Comparison of ENCODE assay signal across 8 cellular contexts in the genomic region with DNA sequence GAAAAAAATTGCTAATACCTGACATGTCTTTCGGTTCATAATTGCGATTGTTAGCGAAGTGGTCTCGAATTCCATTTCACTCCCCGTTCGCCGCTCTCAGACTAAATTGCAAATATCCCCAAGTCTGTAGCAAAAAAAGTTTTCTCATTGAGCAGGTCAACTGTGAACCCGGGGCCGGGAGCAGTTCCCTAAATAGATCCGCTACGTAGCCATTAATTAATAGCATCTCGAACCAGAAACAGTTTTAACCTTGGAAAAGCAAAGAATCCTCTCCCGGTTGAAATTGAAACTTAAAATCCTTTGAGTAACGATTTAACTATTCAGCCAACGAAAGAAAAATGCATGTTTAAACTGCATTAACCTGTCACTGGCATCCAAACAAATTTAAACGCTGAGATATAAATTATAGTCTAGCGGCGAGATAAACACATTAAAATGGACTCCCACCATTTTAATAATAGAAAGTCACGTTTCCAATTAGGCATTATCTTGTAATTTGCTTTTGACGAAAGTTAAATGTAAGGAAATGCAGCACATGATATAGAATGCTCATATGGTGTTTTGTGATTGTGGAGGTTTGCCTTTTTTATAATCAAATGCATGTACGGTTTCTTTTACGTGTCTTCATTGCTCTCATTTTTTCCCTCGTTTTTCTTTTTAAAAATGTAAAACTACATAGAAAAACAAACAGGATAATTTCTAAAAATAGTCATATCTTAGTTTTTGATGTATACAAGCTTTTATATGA. TPM values are rescaled to one million over a fixed set of nuclear protein-coding genes. Genes with fewer than 3 reads are reported as not detected.
DNase-seq lines count a peak whose midpoint lies in the region; ATAC-seq, FAIRE-seq and TF ChIP-seq lines count a peak whose summit lies in the region.

No MANE protein-coding gene starts in this region.

- H3K27me3 Mint-ChIP-seq in activated T-helper 1 cell treated with anti-CD3 and anti-CD28 coated beads, Interleukin-12 subunit alpha, Interleukin-12 subunit beta, Interleukin-2, Interleukin-4 antibody, amounts not matched to agents 30 ng/mL and 10 ng/mL and 1 ng/mL, durations not matched to agents 14 hours and 24 hours and 36 hours (ENCODE audit: insufficient read depth), result peaks cover 65% of the 10 kb centered on the region

- in situ Hi-C loops in ACHN (cut with HindIII; ENCODE audit: low pct_ligation_motif_present, low pct_unique_long_range_greater_than_20kb, low sequenced_read_pairs), result no loop called here
- in situ Hi-C loops in GM13977 (cut with MboI; ENCODE audit: low pct_unique_long_range_greater_than_20kb, low sequenced_read_pairs, unreplicated experiment), result no loop called here

- dilution Hi-C loops in keratinocyte (cut with MboI; ENCODE audit: extremely low pct_ligation_motif_present, low sequenced_read_pairs), result no loop called here

- peaks cover 83% of the 10 kb centered on the region for H3K27me3 ChIP-seq in keratinocyte (ENCODE audit: control insufficient read depth, extremely low read depth, insufficient read depth, low read length)
- H3K27me3 ChIP-seq in tibial nerve, result peaks cover 3 to 83% of the 10 kb centered on the region in 2 donors

- ATAC-seq in HG03460 (IDR thresholded peaks at IDR 0.05; ENCODE audit: unreplicated experiment), result no peak

- peaks cover 8% of the 10 kb centered on the region for H3K4me1 Mint-ChIP-seq in activated T-helper 1 cell treated with anti-CD3 and anti-CD28 coated beads, Interleukin-12 subunit alpha, Interleukin-12 subunit beta, Interleukin-2, Interleukin-4 antibody, amounts not matched to agents 30 ng/mL and 10 ng/mL and 1 ng/mL, durations not matched to agents 14 hours and 24 hours and 36 hours (ENCODE audit: low read depth)

- no peak for TF ChIP-seq EP300 in tibial nerve (IDR thresholded peaks at IDR 0.05)

- H3K9ac ChIP-seq in keratinocyte (ENCODE audit: control insufficient read depth, extremely low read depth, insufficient read depth, low read length), result no peak overlapping the region

- H3K4me3 Mint-ChIP-seq in activated T-helper 1 cell treated with anti-CD3 and anti-CD28 coated beads, Interleukin-12 subunit alpha, Interleukin-12 subunit beta, Interleukin-2, Interleukin-4 antibody, amounts not matched to agents 30 ng/mL and 10 ng/mL and 1 ng/mL, durations not matched to agents 14 hours and 24 hours and 36 hours, result peak overlapping the region; percentile 83

- H3K36me3 Mint-ChIP-seq in activated T-helper 1 cell treated with anti-CD3 and anti-CD28 coated beads, Interleukin-12 subunit alpha, Interleukin-12 subunit beta, Interleukin-2, Interleukin-4 antibody, amounts not matched to agents 30 ng/mL and 10 ng/mL and 1 ng/mL, durations not matched to agents 14 hours and 24 hours and 36 hours (ENCODE audit: low read depth), result no peaks in the 10 kb centered on the region

- no peak overlapping the region for H3K27ac Mint-ChIP-seq in activated T-helper 1 cell treated with anti-CD3 and anti-CD28 coated beads, Interleukin-12 subunit alpha, Interleukin-12 subunit beta, Interleukin-2, Interleukin-4 antibody, amounts not matched to agents 30 ng/mL and 10 ng/mL and 1 ng/mL, durations not matched to agents 14 hours and 24 hours and 36 hours

- FAIRE-seq in keratinocyte (lab: Jason Lieb, UNC), result peak; percentile 34

- H3K4me2 ChIP-seq in keratinocyte (ENCODE audit: control insufficient read depth, extremely low read depth, insufficient read depth, low read depth, low read length), result peak overlapping the region; percentile 78

- H2AFZ ChIP-seq in keratinocyte (ENCODE audit: control insufficient read depth, low read length), result no peak overlapping the region

- no peaks in the 10 kb centered on the region for H3K36me3 ChIP-seq in keratinocyte (ENCODE audit: control insufficient read depth in 2 of 2, extremely low read depth in 1 of 2, insufficient read depth in 2 of 2, low read length in 2 of 2)
- H3K36me3 ChIP-seq in tibial nerve, result peaks cover 0 to 17% (median 0%) of the 10 kb centered on the region in 3 donors

- peaks cover 8% of the 10 kb centered on the region for H3K9me3 ChIP-seq in keratinocyte (ENCODE audit: control insufficient read depth, low read depth, low read length)
- H3K9me3 ChIP-seq in tibial nerve, result peaks cover 6 to 59% (median 22%) of the 10 kb centered on the region in 4 donors

- H3K79me2 ChIP-seq in keratinocyte (ENCODE audit: control insufficient read depth, insufficient read depth, low read length), result no peaks in the 10 kb centered on the region

- WGBS in tibial nerve, 2 donors, result 7 to 8% methylated on average over 23 of the region's 23 CpGs

- H3K27ac ChIP-seq in keratinocyte (ENCODE audit: control insufficient read depth, insufficient read depth, low read length) (no peak overlapping the region), tibial nerve (peak overlapping the region in 1 of 4 donors; percentile 80)

- TF ChIP-seq CTCF in GM13977 (IDR thresholded peaks at IDR 0.05; ENCODE audit: extremely low read depth, insufficient read depth, missing control alignments) (no peak), keratinocyte (optimal IDR thresholded peaks at IDR 0.05 in 1 of 3, IDR thresholded peaks at IDR 0.05 in 1 of 3, conservative IDR thresholded peaks at IDR 0.05 in 1 of 3; ENCODE audit: extremely low read depth in 1 of 3, insufficient read depth in 2 of 3, low read length in 3 of 3) (no peak), tibial nerve (IDR thresholded peaks at IDR 0.05) (no peak)

- peak; percentile 19 for DNase-seq in ACHN
- peak; percentile 23 for DNase-seq in GM13977 (ENCODE audit: low spot score)
- no peak for DNase-seq in activated T-helper 1 cell treated with anti-CD3 and anti-CD28 coated beads, Interleukin-12 subunit alpha, Interleukin-12 subunit beta, Interleukin-2, Interleukin-4 antibody, amounts not matched to agents 30 ng/mL and 10 ng/mL and 1 ng/mL, durations not matched to agents 14 hours and 24 hours and 36 hours (ENCODE audit: low spot score)
- no peak for DNase-seq in keratinocyte (ENCODE audit: low read depth, low spot score)
- DNase-seq in tibial nerve (ENCODE audit: low spot score in 2 of 2), result peak in 1 of 2 donors; percentile 9
- no peak for DNase-seq in midbrain (lab: John Stamatoyannopoulos, UW)
- DNase-seq in NOMO-1 (lab: John Stamatoyannopoulos, UW; ENCODE audit: unreplicated experiment in 2 of 2), result no peak

- H3K4me1 ChIP-seq in keratinocyte (ENCODE audit: control insufficient read depth, extremely low read depth, insufficient read depth, low read length), result peaks cover 5% of the 10 kb centered on the region
- H3K4me1 ChIP-seq in tibial nerve, result peaks cover 0 to 4% (median 0%) of the 10 kb centered on the region in 4 donors

- H3K9me3 Mint-ChIP-seq in activated T-helper 1 cell treated with anti-CD3 and anti-CD28 coated beads, Interleukin-12 subunit alpha, Interleukin-12 subunit beta, Interleukin-2, Interleukin-4 antibody, amounts not matched to agents 30 ng/mL and 10 ng/mL and 1 ng/mL, durations not matched to agents 14 hours and 24 hours and 36 hours, result no peaks in the 10 kb centered on the region

- no peaks in the 10 kb centered on the region for H4K20me1 ChIP-seq in keratinocyte (ENCODE audit: control insufficient read depth, extremely low read depth, insufficient read depth, low read length)

- intact Hi-C loops in activated T-helper 1 cell treated with anti-CD3 and anti-CD28 coated beads, Interleukin-12 subunit alpha, Interleukin-12 subunit beta, Interleukin-2, Interleukin-4 antibody, amounts not matched to agents 30 ng/mL and 10 ng/mL and 1 ng/mL, durations not matched to agents 14 hours and 24 hours and 36 hours (cut with micrococcal nuclease), result loop anchor here (2.0 to 5.0 kb wide), 3 partner anchors 87 to 952 kb away; a partner anchor contains a TSS

- TF ChIP-seq POLR2A in tibial nerve (IDR thresholded peaks at IDR 0.05), result no peak

- H3K9me1 ChIP-seq in keratinocyte (ENCODE audit: control insufficient read depth, extremely low read depth, insufficient read depth, low read length), result no peaks in the 10 kb centered on the region

- H3K4me3 ChIP-seq in keratinocyte (ENCODE audit: control insufficient read depth in 2 of 3, extremely low read depth in 1 of 3, insufficient read depth in 2 of 3, low read depth in 1 of 3, low read length in 3 of 3), result peak overlapping the region; percentile 40 to 64 (median 52)
- peak overlapping the region; percentile 34 to 61 (median 40) for H3K4me3 ChIP-seq in tibial nerve

RNA-seq across cellular contexts. Expression of a gene that starts 0.7 kb away (rescaled TPM):
- not detected in 2 replicates for total RNA-seq in activated T-helper 1 cell treated with anti-CD3 and anti-CD28 coated beads, Interleukin-12 subunit alpha, Interleukin-12 subunit beta, Interleukin-2, Interleukin-4 antibody, amounts not matched to agents 30 ng/mL and 10 ng/mL and 1 ng/mL, durations not matched to agents 14 hours and 24 hours and 36 hours
- polyA plus RNA-seq in keratinocyte, result 0.01 to 0.03 TPM (median 0.03 TPM) in 3 replicates
- polyA plus RNA-seq in keratinocyte (2011; ENCODE audit: low read depth), result not detected
- polyA plus RNA-seq in keratinocyte (2011; cell fraction: cytosol; rRNA removed), result not detected in 2 replicates
- not detected in 2 replicates for polyA plus RNA-seq in keratinocyte (2011; cell fraction: nucleus; rRNA removed)
- polyA plus RNA-seq in keratinocyte (2012; ENCODE audit: low replicate concordance), result not detected in 2 replicates
- not detected in 3 replicates for polyA minus RNA-seq in keratinocyte
- polyA minus RNA-seq in keratinocyte (2011; cell fraction: cytosol; rRNA and poly(A)+ RNA removed), result not detected
- polyA minus RNA-seq in keratinocyte (2011; cell fraction: nucleus; rRNA and poly(A)+ RNA removed), result not detected in 2 replicates
- total RNA-seq in tibial nerve, result 1 to 10 TPM in 1 of 4 donors, under 1 TPM in 2, not detected in 1; 0.22 to 1.5 (median 0.42) TPM

RNA-seq across cellular contexts. Expression of a gene that starts 48.4 kb away (rescaled TPM):
- not detected in 2 replicates for total RNA-seq in activated T-helper 1 cell treated with anti-CD3 and anti-CD28 coated beads, Interleukin-12 subunit alpha, Interleukin-12 subunit beta, Interleukin-2, Interleukin-4 antibody, amounts not matched to agents 30 ng/mL and 10 ng/mL and 1 ng/mL, durations not matched to agents 14 hours and 24 hours and 36 hours
- not detected in 3 replicates for polyA plus RNA-seq in keratinocyte
- polyA plus RNA-seq in keratinocyte (2011; ENCODE audit: low read depth), result not detected
- not detected in 2 replicates for polyA plus RNA-seq in keratinocyte (2011; cell fraction: cytosol; rRNA removed)
- polyA plus RNA-seq in keratinocyte (2011; cell fraction: nucleus; rRNA removed), result not detected in 2 replicates
- polyA plus RNA-seq in keratinocyte (2012; ENCODE audit: low replicate concordance), result not detected in 2 replicates
- polyA minus RNA-seq in keratinocyte, result not detected in 3 replicates
- polyA minus RNA-seq in keratinocyte (2011; cell fraction: cytosol; rRNA and poly(A)+ RNA removed), result not detected
- not detected in 2 replicates for polyA minus RNA-seq in keratinocyte (2011; cell fraction: nucleus; rRNA and poly(A)+ RNA removed)
- not detected for total RNA-seq in tibial nerve

Comparison
In these comparisons a context has a peak if more than half of its experiments do, and no peak if none do; other contexts are left out.
1. DNase-seq: peak in ACHN (single experiment) and GM13977 (single experiment); none in activated T-helper 1 cell treated with anti-CD3 and anti-CD28 coated beads, Interleukin-12 subunit alpha, Interleukin-12 subunit beta, Interleukin-2, Interleukin-4 antibody, amounts not matched to agents 30 ng/mL and 10 ng/mL and 1 ng/mL, durations not matched to agents 14 hours and 24 hours and 36 hours (single experiment), keratinocyte (single experiment), midbrain (single experiment) and NOMO-1 (0 of 2).